18 cellular contexts compared by ENCODE assay signal in the genomic region with DNA sequence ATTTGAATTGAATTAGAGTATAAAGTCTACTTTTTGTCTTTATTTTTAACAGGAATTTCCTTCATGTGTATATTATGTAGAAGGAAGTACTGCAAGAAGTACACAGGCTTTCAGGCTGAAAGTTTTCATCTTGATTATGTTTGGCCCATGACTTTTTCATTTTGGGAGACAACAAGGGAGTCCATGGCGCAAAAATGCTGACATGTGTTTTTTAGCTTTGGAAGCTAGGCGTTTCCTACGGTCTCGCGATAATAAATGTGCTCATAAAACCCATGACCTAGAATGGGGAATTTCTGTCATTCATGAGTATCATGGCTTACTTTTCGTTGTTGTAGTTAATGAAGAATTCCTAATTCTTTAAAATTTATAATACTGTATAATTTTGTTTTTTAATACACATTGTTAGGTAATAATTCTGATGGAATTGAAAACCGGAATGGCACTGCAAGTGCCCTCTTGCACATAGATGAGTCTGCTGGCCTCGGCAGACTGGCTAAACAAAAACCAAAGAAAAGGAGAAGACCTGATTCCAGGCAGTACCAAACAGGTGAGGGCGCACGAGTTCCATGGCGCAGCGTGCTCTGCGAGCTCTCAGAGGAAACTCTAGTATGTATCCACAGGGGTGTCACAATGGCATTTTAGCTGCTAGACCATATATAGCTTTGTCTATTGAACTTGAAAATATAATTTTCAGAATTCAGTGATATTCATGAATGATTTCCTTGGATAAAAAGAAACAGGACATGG. TPM values are rescaled to one million over a fixed set of nuclear protein-coding genes. Genes with fewer than 3 reads are reported as not detected.
DNase-seq lines count a peak whose midpoint lies in the region; ATAC-seq, FAIRE-seq and TF ChIP-seq lines count a peak whose summit lies in the region.
"Had no signal": no experiment of that assay in that cellular context is flagged by ENCODE, and none has a peak within 500 bp of the region (broad histone marks: within the 10 kb centered on the region; RNA-seq: fewer than 3 reads in every experiment).

No MANE protein-coding gene starts in this region.

- H3K4me1 ChIP-seq in ACC112 (ENCODE audit: control insufficient read depth, insufficient read depth, low read length, unreplicated experiment) (peaks cover 29% of the 10 kb centered on the region), K562 (replicated peaks in 1 of 2; ENCODE audit: control insufficient read depth in 2 of 2, insufficient read depth in 2 of 2, low read length in 2 of 2) (no peaks in the 10 kb centered on the region), endodermal cell (ENCODE audit: control insufficient read depth, insufficient read depth, low read length) (no peaks in the 10 kb centered on the region)

- no peak for TF ChIP-seq EP300 in K562 (IDR thresholded peaks at IDR 0.05; ENCODE audit: low read length)

- ATAC-seq in K562: no peak
- no peak for ATAC-seq in activated naive CD8-positive, alpha-beta T cell treated with anti-CD3 and anti-CD28 coated beads, Interleukin-2, amount 50 U/mL, for 24 hours
- ATAC-seq: HCT116 had no signal

- H3K9me1 ChIP-seq in K562 (ENCODE audit: control insufficient read depth, insufficient read depth, low read length): no peaks in the 10 kb centered on the region

- BruUV-seq in K562 (replicated peaks; lab: Mats Ljungman, UMichigan): no TSS peak

- 0 out of 2 replicates have a peak, but pooled peaks cover under 1% of the 10 kb centered on the region for H4K20me1 ChIP-seq in K562 (replicated peaks; ENCODE audit: control insufficient read depth, insufficient read depth, low read length)

- POLR2A ChIA-PET in K562 (lab: Yijun Ruan, JAX): no interaction called here

- CTCF ChIA-PET in K562 (lab: Yijun Ruan, JAX; ENCODE audit: low intra/inter-chr PET ratio): no interaction called here

- peak overlapping the region; percentile 43 for H3K27ac ChIP-seq in ACC112 (ENCODE audit: low read depth, low read length)
- no peak overlapping the region for H3K27ac ChIP-seq in K562 (ENCODE audit: extremely low read depth, low read depth, low read length)
- no peak overlapping the region for H3K27ac ChIP-seq in endodermal cell (ENCODE audit: low read depth, low read length)
- H3K27ac ChIP-seq: GM23248 had no signal

- H3K79me2 ChIP-seq in ACC112 (ENCODE audit: control insufficient read depth, insufficient read depth, low read length, unreplicated experiment): peaks cover 40% of the 10 kb centered on the region
- H3K79me2 ChIP-seq in K562 (ENCODE audit: control insufficient read depth, insufficient read depth, low read length): peaks cover 23% of the 10 kb centered on the region

- H3K36me3 ChIP-seq in ACC112 (ENCODE audit: insufficient read depth, low read length) (peaks cover 32% of the 10 kb centered on the region), K562 (ENCODE audit: control insufficient read depth, insufficient read depth, low read length) (peaks cover 62% of the 10 kb centered on the region; the same call in 2 of the 3 replicates), endodermal cell (ENCODE audit: control insufficient read depth, insufficient read depth, low read length) (peaks cover 35% of the 10 kb centered on the region)

- H3K4me1 Mint-ChIP-seq in endodermal cell: peaks cover 5% of the 10 kb centered on the region
- peaks cover 12% of the 10 kb centered on the region for H3K4me1 Mint-ChIP-seq in activated naive CD8-positive, alpha-beta T cell treated with anti-CD3 and anti-CD28 coated beads, Interleukin-2, amount 50 U/mL, for 24 hours

- TF ChIP-seq CTCF in K562 (IDR thresholded peaks at IDR 0.05 in 2 of 3, conservative IDR thresholded peaks at IDR 0.05 in 1 of 3; ENCODE audit: insufficient read depth in 2 of 3, low read depth in 1 of 3, low read length in 3 of 3) (no peak), endodermal cell (conservative IDR thresholded peaks at IDR 0.05) (peak; percentile 32)

- intact Hi-C loops in K562 (cut with micrococcal nuclease): no loop called here

- no peak overlapping the region for H3K4me2 ChIP-seq in K562 (ENCODE audit: insufficient read depth, low read length)

- WGBS in K562 (ENCODE audit: insufficient coverage, low coverage, missing lambda C conversion rate): 96% methylated on average over 13 of the region's 13 CpGs
- 97% methylated on average over 4 to 12 of the region's 13 CpGs for WGBS in endodermal cell (ENCODE audit: insufficient coverage in 1 of 2, insufficient read length in 1 of 2), 2 experiments

- no peak overlapping the region for H3K27ac Mint-ChIP-seq in endodermal cell
- H3K27ac Mint-ChIP-seq in activated naive CD8-positive, alpha-beta T cell treated with anti-CD3 and anti-CD28 coated beads, Interleukin-2, amount 50 U/mL, for 24 hours: no peak overlapping the region
- H3K27ac Mint-ChIP-seq: CD4-positive, alpha-beta memory T cell; H9 had no signal

- TF ChIP-seq POLR2A in K562 (conservative IDR thresholded peaks at IDR 0.05): no peak

- no peaks in the 10 kb centered on the region for H3K9me3 Mint-ChIP-seq in endodermal cell
- no peaks in the 10 kb centered on the region for H3K9me3 Mint-ChIP-seq in activated naive CD8-positive, alpha-beta T cell treated with anti-CD3 and anti-CD28 coated beads, Interleukin-2, amount 50 U/mL, for 24 hours
- H3K9me3 Mint-ChIP-seq: CD4-positive, alpha-beta memory T cell; H9 had no signal

- no peaks in the 10 kb centered on the region for H3K27me3 Mint-ChIP-seq in endodermal cell (ENCODE audit: insufficient read depth)
- H3K27me3 Mint-ChIP-seq in activated naive CD8-positive, alpha-beta T cell treated with anti-CD3 and anti-CD28 coated beads, Interleukin-2, amount 50 U/mL, for 24 hours: no peaks in the 10 kb centered on the region
- H3K27me3 Mint-ChIP-seq: CD4-positive, alpha-beta memory T cell had no signal

- H2AFZ ChIP-seq in ACC112 (ENCODE audit: low read length, unreplicated experiment): no peak overlapping the region
- no peak overlapping the region for H2AFZ ChIP-seq in K562 (ENCODE audit: low read depth, low read length)
- H2AFZ ChIP-seq: GM23248 had no signal

- no peak overlapping the region for H3K4me3 ChIP-seq in ACC112 (ENCODE audit: low read depth, low read length)
- no peak overlapping the region for H3K4me3 ChIP-seq in K562
- no peak overlapping the region for H3K4me3 ChIP-seq in endodermal cell (ENCODE audit: low read length)
- H3K4me3 ChIP-seq: GM23248 had no signal

- no peak overlapping the region for H3K9ac ChIP-seq in K562 (ENCODE audit: insufficient read depth in 1 of 2, low read depth in 2 of 2, low read length in 2 of 2)
- no peak overlapping the region for H3K9ac ChIP-seq in endodermal cell (ENCODE audit: extremely low read depth, low read length, poor library complexity, severe bottlenecking)
- H3K9ac ChIP-seq: GM23248 had no signal

- no peaks in the 10 kb centered on the region for H3K9me3 ChIP-seq in K562 (replicated peaks; ENCODE audit: control insufficient read depth, insufficient read depth, low read depth, low read length)
- H3K9me3 ChIP-seq in endodermal cell (ENCODE audit: control insufficient read depth, low read length): no peaks in the 10 kb centered on the region

- in situ Hi-C loops in K562 (cut with MboI) (no loop called here), KBM-7 (cut with MboI; ENCODE audit: low pct_unique_long_range_greater_than_20kb, low sequenced_read_pairs) (no loop called here)

- peak; percentile 9 for FAIRE-seq in HTR-8/SVneo (lab: Jason Lieb, UNC)
- FAIRE-seq in K562 (lab: Jason Lieb, UNC): no peak
- FAIRE-seq: G401.6, GM19239 had no signal

- H3K27me3 ChIP-seq in ACC112 (ENCODE audit: insufficient read depth, low read length): no peaks in the 10 kb centered on the region
- no peaks in the 10 kb centered on the region for H3K27me3 ChIP-seq in K562 (ENCODE audit: control insufficient read depth in 2 of 2, insufficient read depth in 2 of 2, low read length in 2 of 2)
- no peaks in the 10 kb centered on the region for H3K27me3 ChIP-seq in endodermal cell (ENCODE audit: control insufficient read depth, insufficient read depth, low read length, poor library complexity, severe bottlenecking)

- H3K4me3 Mint-ChIP-seq in endodermal cell: no peak overlapping the region
- H3K4me3 Mint-ChIP-seq in activated naive CD8-positive, alpha-beta T cell treated with anti-CD3 and anti-CD28 coated beads, Interleukin-2, amount 50 U/mL, for 24 hours: no peak overlapping the region
- H3K4me3 Mint-ChIP-seq: CD4-positive, alpha-beta memory T cell; H9 had no signal

- TF ChIP-seq RAD21 in K562 (CRISPR knock-in tag; conservative IDR thresholded peaks at IDR 0.05 in 1 of 2, IDR thresholded peaks at IDR 0.05 in 1 of 2): no peak

- DNase-seq in HTR-8/SVneo (ENCODE audit: insufficient read length, low spot score) (no peak), K562 (ENCODE audit: extremely low read depth in 1 of 4, low spot score in 3 of 4) (no peak), endodermal cell (peak; percentile 58), KBM-7 (no peak), D341Med (ENCODE audit: low spot score) (no peak)
- DNase-seq in activated naive CD8-positive, alpha-beta T cell treated with anti-CD3 and anti-CD28 coated beads, Interleukin-2, amount 50 U/mL, for 24 hours: no peak
- DNase-seq: C1 segment of cervical spinal cord; Calu3; CD4-positive, alpha-beta memory T cell; COR-L47; DMS153; DND-41; H9 had no signal

- H3K36me3 Mint-ChIP-seq in endodermal cell (ENCODE audit: low read depth): peaks cover 55% of the 10 kb centered on the region
- H3K36me3 Mint-ChIP-seq in activated naive CD8-positive, alpha-beta T cell treated with anti-CD3 and anti-CD28 coated beads, Interleukin-2, amount 50 U/mL, for 24 hours (ENCODE audit: low read depth): peaks cover 20% of the 10 kb centered on the region

RNA-seq across cellular contexts. Expression of gene ZFX, which starts 59.1 kb away (rescaled TPM):
- total RNA-seq in K562 (2011; cell fraction: chromatin; rRNA removed; ENCODE audit: low replicate concordance): 40.4 and 55.0 TPM in 2 replicates
- total RNA-seq in K562 (2011; cell fraction: nucleolus; rRNA removed): 17.5 and 22.0 TPM in 2 replicates
- 25.4 and 31.0 TPM in 2 replicates for total RNA-seq in K562 (2011; cell fraction: nucleoplasm; rRNA removed)
- total RNA-seq in K562 (2014; rRNA removed) (11.4 and 12.0 TPM in 2 replicates), K562 (2014; rRNA removed; fragmentation: Illumina TruSeq; extraction: Trizol) (20.2 and 24.8 TPM in 2 replicates), K562 (2015; rRNA removed; fragmentation: Illumina TruSeq; extraction: Trizol) (20.3 and 23.1 TPM in 2 replicates), K562 (2021) (24.0 and 25.2 TPM in 2 replicates), endodermal cell (10 to 100 TPM; 20.3 to 51.0 TPM)
- polyA plus RNA-seq in K562 (2011; rRNA removed) (13.6 and 13.7 TPM in 2 replicates), K562 (2014; fragmentation: Illumina TruSeq; extraction: Trizol) (7.7 and 8.4 TPM in 2 replicates), K562 (2014; fragmentation: Nextera tagmentation; extraction: Ambion mirVana) (1 to 10 TPM; 5.3 to 9.9 TPM), K562 (2014; rRNA removed) (6.1 and 7.7 TPM in 2 replicates)
- polyA plus RNA-seq in K562 (2011; cell fraction: cytosol; rRNA removed): 2.8 and 6.1 TPM in 2 replicates
- 11.4 and 13.8 TPM in 2 replicates for polyA plus RNA-seq in K562 (2011; cell fraction: nucleus; rRNA removed)
- 6.3 and 8.7 TPM in 2 replicates for polyA plus RNA-seq in K562 (2012)
- 88.2 and 103 TPM in 2 replicates for polyA minus RNA-seq in K562 (2011; rRNA and poly(A)+ RNA removed)
- polyA minus RNA-seq in K562 (2011; cell fraction: cytosol; rRNA and poly(A)+ RNA removed): 21.0 and 24.4 TPM in 2 replicates
- 15.1 and 21.5 TPM in 2 replicates for polyA minus RNA-seq in K562 (2011; cell fraction: nucleus; rRNA and poly(A)+ RNA removed)
- 13.0 TPM for polyA plus RNA-seq in endodermal cell (2013, experiment 1 of 2)
- 14.6 TPM for polyA plus RNA-seq in endodermal cell (2013, experiment 2 of 2)
